1 cellular context compared by ENCODE assay signal in the genomic region with DNA sequence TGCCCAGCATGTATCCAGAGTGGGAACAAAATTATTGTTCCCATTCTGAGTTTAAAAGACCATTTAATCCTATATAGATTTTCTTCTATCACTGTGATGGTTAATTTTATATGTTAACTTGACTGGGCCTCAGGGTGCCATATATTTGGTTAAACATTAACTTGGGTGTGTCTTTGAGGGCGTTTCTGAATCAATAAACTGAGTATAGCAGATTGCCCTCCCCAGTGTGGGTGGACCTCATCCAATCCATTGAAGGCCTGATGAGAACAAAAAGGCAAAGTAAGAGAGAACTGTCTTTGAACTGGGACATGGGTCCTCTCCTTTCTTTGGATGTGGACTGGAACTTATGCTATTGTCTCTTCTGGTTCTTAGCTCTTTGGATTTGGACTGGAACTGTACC.
TF ChIP-seq lines count a peak whose summit lies in the region.

No MANE protein-coding gene starts in this region.

TF ChIP-seq in GM12878, 131 proteins besides CTCF, POLR2A, EP300 and RAD21:
- TF ChIP-seq RAD51 (IDR thresholded peaks at IDR 0.05), result no peak
- no peak for TF ChIP-seq YY1 (IDR thresholded peaks at IDR 0.05; ENCODE audit: low read depth, low read length)
- TF ChIP-seq KAT2A (conservative IDR thresholded peaks at IDR 0.05; ENCODE audit: control insufficient read depth, low read depth, low read length), result no peak
TF ChIP-seq in GM12878: peak in this region for 0.
